In the genomic region with DNA sequence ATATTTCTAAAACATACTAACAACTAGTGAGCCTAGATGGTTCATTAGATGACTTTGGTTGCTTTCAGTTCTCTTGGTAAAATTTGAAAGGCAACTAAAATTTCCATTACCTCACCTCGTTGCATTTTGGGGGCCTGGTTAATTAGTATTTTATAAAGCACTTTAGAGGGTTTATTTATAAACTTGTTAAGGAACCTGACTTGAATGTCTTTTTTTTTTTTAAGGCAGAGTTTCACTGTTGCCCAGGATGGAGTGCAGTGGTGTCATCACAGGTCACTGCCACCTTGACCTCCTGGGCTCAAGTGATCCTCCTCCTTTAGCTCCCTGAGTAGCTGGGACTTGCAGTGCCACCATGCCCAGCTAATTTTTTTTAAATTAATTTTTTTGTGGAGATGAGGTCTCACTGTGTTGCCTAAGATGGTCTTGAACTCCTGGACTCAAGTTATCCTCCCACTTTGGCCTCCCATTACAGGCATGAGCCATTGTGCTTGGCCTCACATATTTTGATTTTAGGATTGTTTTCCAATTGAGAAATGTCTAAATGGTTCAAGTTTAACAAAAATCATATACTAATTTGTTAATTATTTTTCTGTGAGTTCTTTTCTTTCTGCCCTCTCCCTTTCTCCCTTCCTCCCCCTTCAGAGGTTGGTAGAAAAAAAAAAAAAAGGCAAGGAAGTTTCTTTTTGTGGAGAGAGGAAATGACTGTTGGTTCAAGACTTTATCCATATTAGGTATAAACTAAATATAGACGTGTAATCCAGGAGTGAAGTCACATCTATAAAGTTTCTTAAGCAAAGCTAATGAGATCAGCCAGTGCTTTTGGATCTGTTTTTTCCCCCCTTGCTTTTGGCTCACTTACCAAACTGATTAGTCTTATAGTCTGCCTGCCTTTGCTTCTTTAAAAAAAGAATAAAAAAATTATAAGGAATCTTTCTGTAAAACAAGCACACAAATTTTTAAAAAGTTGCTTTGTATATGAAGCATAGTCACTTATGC, we compare ENCODE assay signal across 8 cellular contexts. TPM values are rescaled to one million over a fixed set of nuclear protein-coding genes. Genes with fewer than 3 reads are reported as not detected.
A peak's percentile ranks its signal among the peaks of the same experiment; 100 is the strongest.
DNase-seq lines count a peak whose midpoint lies in the region; ATAC-seq, FAIRE-seq and TF ChIP-seq lines count a peak whose summit lies in the region.

No MANE protein-coding gene starts in this region.

- peak; percentile 17 to 46 for TF ChIP-seq POLR2A in gastrocnemius medialis (IDR thresholded peaks at IDR 0.05)

- peak overlapping the region; percentile 13 for H3K4me3 ChIP-seq in fibroblast of pulmonary artery (replicated peaks; ENCODE audit: low read depth, low read length)
- no peak overlapping the region for H3K4me3 ChIP-seq in gastrocnemius medialis

- H3K9me3 ChIP-seq in gastrocnemius medialis: no peaks in the 10 kb centered on the region

- H3K27me3 ChIP-seq in gastrocnemius medialis: no peaks in the 10 kb centered on the region

- peak; percentile 84 to 88 for ATAC-seq in gastrocnemius medialis
- ATAC-seq in GM21825 (IDR thresholded peaks at IDR 0.05; ENCODE audit: unreplicated experiment): no peak

- H3K27ac ChIP-seq in gastrocnemius medialis: peak overlapping the region; percentile 77 to 82 (median 78)

- peaks cover 8 to 10% of the 10 kb centered on the region in 2 donors for H3K4me1 ChIP-seq in gastrocnemius medialis

- peak; percentile 92 for FAIRE-seq in RCC 7860 (lab: Jason Lieb, UNC)

- in situ Hi-C loops in gastrocnemius medialis (cut with MboI; ENCODE audit: low sequenced_read_pairs in 4 of 4): no loop called here

- peak; percentile 83 for DNase-seq in GM04504 (ENCODE audit: low read depth)
- DNase-seq in RCC 7860 (ENCODE audit: low spot score): peak; percentile 89
- peak; percentile 98 for DNase-seq in fibroblast of pulmonary artery (ENCODE audit: low read depth)
- DNase-seq in gastrocnemius medialis: no peak
- DNase-seq in NCI-H1694 treated with DMSO at 0.1 percent for 48 hours (lab: John Stamatoyannopoulos, UW): no peak
- no peak for DNase-seq in DMS114 treated with DMSO at 0.1 percent for 48 hours (lab: John Stamatoyannopoulos, UW; ENCODE audit: unreplicated experiment)
- no peak for DNase-seq in NCI-H524 (lab: John Stamatoyannopoulos, UW)

- intact Hi-C loops in gastrocnemius medialis (cut with DNase I; ENCODE audit: low total_unique reads): loop anchor here (5.0 kb wide), 1 partner anchor 57 kb away; no protein-coding TSS in a partner anchor

- TF ChIP-seq CTCF in fibroblast of pulmonary artery (IDR thresholded peaks at IDR 0.05; ENCODE audit: low read length, missing control alignments): no peak
- no peak for TF ChIP-seq CTCF in gastrocnemius medialis (IDR thresholded peaks at IDR 0.05 in 4 of 5, conservative IDR thresholded peaks at IDR 0.05 in 1 of 5)

- H3K36me3 ChIP-seq in gastrocnemius medialis: no peaks in the 10 kb centered on the region

RNA-seq across cellular contexts. Expression of a gene that starts 24.7 kb away (rescaled TPM):
- total RNA-seq in gastrocnemius medialis: 10 to 100 TPM; 37.3 to 74.5 (median 45.6) TPM

Comparison
In these comparisons a context has a peak if more than half of its experiments do, and no peak if none do; other contexts are left out.
1. DNase-seq: peak in GM04504 (single experiment), RCC 7860 (single experiment) and fibroblast of pulmonary artery (single experiment); none in gastrocnemius medialis (0 of 2), NCI-H1694 treated with DMSO at 0.1 percent for 48 hours (single experiment), DMS114 treated with DMSO at 0.1 percent for 48 hours (single experiment) and NCI-H524 (0 of 2).